In genomic region chr15:56537881-56538280, GRCh38 we compare ENCODE assay signal across 11 cellular contexts.
DNase-seq lines count a peak whose midpoint lies in the region; ATAC-seq and TF ChIP-seq lines count a peak whose summit lies in the region.
"Had no signal": no experiment of that assay in that cellular context is flagged by ENCODE, and none has a peak within 500 bp of the region (broad histone marks: within the 10 kb centered on the region; RNA-seq: fewer than 3 reads in every experiment).

No MANE protein-coding gene starts in this region.

- H3K9ac ChIP-seq in mammary epithelial cell (ENCODE audit: insufficient read depth, low read length): no peak overlapping the region

- H3K27ac ChIP-seq in right cardiac atrium (ENCODE audit: low read length) (no peak overlapping the region), left ventricle myocardium inferior (replicated peaks) (no peak overlapping the region), thymus (ENCODE audit: low read depth) (peak overlapping the region; percentile 52), mammary epithelial cell (ENCODE audit: insufficient read depth, low read depth, low read length) (no peak overlapping the region)
- H3K27ac ChIP-seq: SK-N-MC, skin epidermis had no signal

- H3K9me3 ChIP-seq in right cardiac atrium (ENCODE audit: control insufficient read depth, low read length) (no peaks in the 10 kb centered on the region), left ventricle myocardium inferior (replicated peaks) (no peaks in the 10 kb centered on the region), thymus (ENCODE audit: control insufficient read depth) (peaks cover 1% of the 10 kb centered on the region), mammary epithelial cell (replicated peaks; ENCODE audit: insufficient read depth, low read length) (no peaks in the 10 kb centered on the region)
- H3K9me3 ChIP-seq: Caco-2 had no signal

- WGBS in right cardiac atrium: 42% methylated on average over 4 of the region's 4 CpGs
- 2% methylated on average over 4 of the region's 4 CpGs for WGBS in thymus
- 55% methylated on average over 4 of the region's 4 CpGs for WGBS in mammary epithelial cell (ENCODE audit: low coverage, missing lambda C conversion rate)

- H3K4me3 ChIP-seq in right cardiac atrium (ENCODE audit: low read length): no peak overlapping the region
- H3K4me3 ChIP-seq in left ventricle myocardium inferior: no peak overlapping the region
- no peak overlapping the region for H3K4me3 ChIP-seq in thymus (ENCODE audit: low read length)
- H3K4me3 ChIP-seq in mammary epithelial cell (replicated peaks in 1 of 3; ENCODE audit: insufficient read depth in 1 of 3, low read depth in 2 of 3, low read length in 3 of 3): no peak overlapping the region
- H3K4me3 ChIP-seq: SK-N-MC, skin epidermis had no signal

- in situ Hi-C loops in mammary epithelial cell (cut with MboI; ENCODE audit: low sequenced_read_pairs in 2 of 2): no loop called here

- H3K36me3 ChIP-seq in left ventricle myocardium inferior (no peaks in the 10 kb centered on the region), thymus (ENCODE audit: control insufficient read depth, insufficient read depth) (no peaks in the 10 kb centered on the region), mammary epithelial cell (ENCODE audit: insufficient read depth, low read length) (no peaks in the 10 kb centered on the region)

- no peaks in the 10 kb centered on the region for H4K20me1 ChIP-seq in mammary epithelial cell (ENCODE audit: insufficient read depth, low read length)

- CTCF ChIA-PET in activated CD4-positive, alpha-beta memory T cell treated with anti-CD3 and anti-CD28 coated beads for 36 hours (lab: Charles Lee): no interaction called here
- CTCF ChIA-PET in mammary epithelial cell (lab: Charles Lee; ENCODE audit: low non-redundant PET): no interaction called here

- H3K4me3 Mint-ChIP-seq in activated CD4-positive, alpha-beta memory T cell treated with anti-CD3 and anti-CD28 coated beads for 36 hours: no peak overlapping the region

- dilution Hi-C loops in mammary epithelial cell (cut with HindIII; ENCODE audit: low sequenced_read_pairs): no loop called here

- POLR2A ChIA-PET in activated CD4-positive, alpha-beta memory T cell treated with anti-CD3 and anti-CD28 coated beads for 36 hours (lab: Charles Lee): no interaction called here

- no peaks in the 10 kb centered on the region for H3K4me1 ChIP-seq in right cardiac atrium (ENCODE audit: control insufficient read depth, insufficient read depth, low read length)
- no peaks in the 10 kb centered on the region for H3K4me1 ChIP-seq in left ventricle myocardium inferior
- peaks cover 41% of the 10 kb centered on the region for H3K4me1 ChIP-seq in thymus (ENCODE audit: control insufficient read depth, insufficient read depth, low read length)
- H3K4me1 ChIP-seq in mammary epithelial cell (ENCODE audit: insufficient read depth, low read length): no peaks in the 10 kb centered on the region
- H3K4me1 ChIP-seq: Caco-2 had no signal

- intact Hi-C loops in right cardiac atrium (cut with DNase I): no loop called here
- intact Hi-C loops in left ventricle myocardium inferior (cut with micrococcal nuclease): no loop called here
- intact Hi-C loops in activated CD4-positive, alpha-beta memory T cell treated with anti-CD3 and anti-CD28 coated beads for 36 hours (cut with micrococcal nuclease): no loop called here
- intact Hi-C loops in mammary epithelial cell (cut with micrococcal nuclease): no loop called here

- DNase-seq in right cardiac atrium (peak; percentile 12 to 60 (median 46)), left ventricle myocardium inferior (no peak), fibroblast of gingiva (ENCODE audit: low read depth) (peak; percentile 20), NCI-H2081 treated with DMSO at 0.1 percent for 48 hours (lab: John Stamatoyannopoulos, UW) (no peak), mammary epithelial cell (no peak), NCI-H1417 (lab: John Stamatoyannopoulos, UW) (no peak)
- peak; percentile 39 for DNase-seq in activated CD4-positive, alpha-beta memory T cell treated with anti-CD3 and anti-CD28 coated beads for 36 hours
- DNase-seq: Caco-2 had no signal

- H3K27me3 ChIP-seq in right cardiac atrium (ENCODE audit: control insufficient read depth, insufficient read depth): no peaks in the 10 kb centered on the region
- H3K27me3 ChIP-seq in left ventricle myocardium inferior (ENCODE audit: low read depth): no peaks in the 10 kb centered on the region
- H3K27me3 ChIP-seq in thymus (ENCODE audit: control insufficient read depth, insufficient read depth): no peaks in the 10 kb centered on the region
- H3K27me3 ChIP-seq in mammary epithelial cell (ENCODE audit: insufficient read depth, low read length): no peaks in the 10 kb centered on the region

- no peak overlapping the region for H3K4me2 ChIP-seq in mammary epithelial cell (ENCODE audit: insufficient read depth, low read depth, low read length)

- no peak for ATAC-seq in right cardiac atrium

- no peak overlapping the region for H2AFZ ChIP-seq in mammary epithelial cell (ENCODE audit: low read depth, low read length)

- no peaks in the 10 kb centered on the region for H3K9me3 Mint-ChIP-seq in activated CD4-positive, alpha-beta memory T cell treated with anti-CD3 and anti-CD28 coated beads for 36 hours

- H3K36me3 Mint-ChIP-seq in activated CD4-positive, alpha-beta memory T cell treated with anti-CD3 and anti-CD28 coated beads for 36 hours: no peaks in the 10 kb centered on the region

- TF ChIP-seq CTCF in left ventricle myocardium inferior (IDR thresholded peaks at IDR 0.05; ENCODE audit: borderline replicate concordance) (no peak), mammary epithelial cell (conservative IDR thresholded peaks at IDR 0.05 in 1 of 2, IDR thresholded peaks at IDR 0.05 in 1 of 2; ENCODE audit: extremely low read depth in 1 of 2, insufficient read depth in 1 of 2, low read depth in 1 of 2, low read length in 2 of 2) (no peak)

- no peak overlapping the region for H3K27ac Mint-ChIP-seq in activated CD4-positive, alpha-beta memory T cell treated with anti-CD3 and anti-CD28 coated beads for 36 hours

- H3K79me2 ChIP-seq in mammary epithelial cell (ENCODE audit: insufficient read depth, low read length): no peaks in the 10 kb centered on the region

- H3K27me3 Mint-ChIP-seq in activated CD4-positive, alpha-beta memory T cell treated with anti-CD3 and anti-CD28 coated beads for 36 hours: no peaks in the 10 kb centered on the region

- H3K4me1 Mint-ChIP-seq in activated CD4-positive, alpha-beta memory T cell treated with anti-CD3 and anti-CD28 coated beads for 36 hours (ENCODE audit: low read depth): peaks cover 4% of the 10 kb centered on the region

- no TSS peak for BruUV-seq in mammary epithelial cell (replicated peaks; lab: Mats Ljungman, UMichigan)

Comparison
In these comparisons a context has a peak if more than half of its experiments do, and no peak if none do; other contexts are left out.
1. DNase-seq: peak in right cardiac atrium (3 of 3), activated CD4-positive, alpha-beta memory T cell treated with anti-CD3 and anti-CD28 coated beads for 36 hours (single experiment) and fibroblast of gingiva (single experiment); none in left ventricle myocardium inferior (single experiment), NCI-H2081 treated with DMSO at 0.1 percent for 48 hours (single experiment), mammary epithelial cell (single experiment) and NCI-H1417 (0 of 3).